ENCODE assay signal across 16 cellular contexts in the genomic region with DNA sequence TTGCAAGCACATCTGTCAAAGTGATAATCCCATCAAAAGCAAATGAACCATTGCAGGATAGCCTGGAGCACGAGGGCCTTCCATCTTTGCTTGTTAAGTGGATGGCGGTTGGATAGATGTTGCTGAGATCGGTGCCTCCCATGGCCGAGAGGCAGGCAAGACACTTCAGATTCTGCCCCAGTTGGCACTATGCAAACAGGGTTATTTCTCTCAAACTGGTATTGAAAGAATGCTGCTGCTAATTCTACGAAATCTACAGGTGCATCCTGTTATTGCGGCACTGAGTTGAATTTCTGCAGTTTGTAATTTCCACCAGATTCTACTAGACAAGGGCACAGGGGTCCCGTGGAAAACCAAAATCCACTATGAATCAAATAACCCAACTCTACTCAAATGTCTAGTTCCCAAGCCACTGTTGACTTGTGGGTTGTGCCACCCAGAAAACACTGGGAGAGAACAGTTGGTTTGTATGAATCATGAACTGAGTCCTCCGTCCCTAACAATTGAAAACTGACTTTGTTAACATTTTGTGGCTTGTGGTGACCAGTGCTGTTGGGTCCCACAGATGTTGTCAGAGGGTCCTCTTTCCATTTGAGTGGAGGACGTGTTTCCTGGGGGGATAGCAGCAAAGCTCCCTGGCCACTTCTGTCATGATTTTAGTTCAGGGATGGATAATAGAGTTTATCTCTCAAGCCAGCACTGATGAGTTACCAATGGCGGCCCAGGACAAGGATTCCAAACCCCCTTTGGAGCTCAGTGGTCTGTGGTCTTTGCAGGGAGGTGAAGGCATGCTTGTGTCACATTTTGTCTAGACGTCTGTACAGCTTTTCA. TPM values are rescaled to one million over a fixed set of nuclear protein-coding genes. Genes with fewer than 3 reads are reported as not detected.
DNase-seq lines count a peak whose midpoint lies in the region; ATAC-seq and TF ChIP-seq lines count a peak whose summit lies in the region.
"Had no signal": no experiment of that assay in that cellular context is flagged by ENCODE, and none has a peak within 500 bp of the region (broad histone marks: within the 10 kb centered on the region; RNA-seq: fewer than 3 reads in every experiment).

No MANE protein-coding gene starts in this region.

- no peaks in the 10 kb centered on the region for H3K27me3 Mint-ChIP-seq in activated CD8-positive, alpha-beta memory T cell treated with anti-CD3 and anti-CD28 coated beads, Interleukin-2, amount 10 ng/mL, durations not matched to agents 7 days and 5 days

- peak; percentile 60 for DNase-seq in activated CD8-positive, alpha-beta memory T cell treated with anti-CD3 and anti-CD28 coated beads, Interleukin-2, amount 10 ng/mL, durations not matched to agents 7 days and 5 days
- DNase-seq in activated CD8-positive, alpha-beta memory T cell treated with anti-CD3 and anti-CD28 coated beads for 24 hours = no peak
- peak; percentile 94 for DNase-seq in MV-4-11 (lab: John Stamatoyannopoulos, UW)
- no peak for DNase-seq in activated naive CD4-positive, alpha-beta T cell treated with anti-CD3 and anti-CD28 coated beads, Interleukin-2, amount 50 U/mL, for 72 hours (ENCODE audit: low spot score in 2 of 2)
- no peak for DNase-seq in stimulated activated effector memory CD8-positive, alpha-beta T cell treated with anti-CD3 and anti-CD28 coated beads, Interleukin-12 subunit alpha, Interleukin-12 subunit beta, amount 100 ng/mL, for 72 hours (ENCODE audit: low spot score in 2 of 2)
- DNase-seq in NCI-H2029 treated with DMSO at 0.1 percent for 48 hours (lab: John Stamatoyannopoulos, UW) = no peak
- no peak for DNase-seq in ovary
- DNase-seq: Karpas-422, NCI-H2171 treated with DMSO at 0.1 percent for 48 hours, nephron progenitor cell, small intestine had no signal

- intact Hi-C loops in ovary (cut with DNase I) = no loop called here

- 88 to 93% (median 89%) methylated on average over 11 of the region's 11 CpGs for WGBS in ovary, 3 donors

- no peak overlapping the region for H3K27ac ChIP-seq in ovary
- H3K27ac ChIP-seq: VCaP had no signal

- no peaks in the 10 kb centered on the region for H3K9me3 ChIP-seq in ovary

- peak overlapping the region; percentile 96 for H3K27ac Mint-ChIP-seq in activated CD8-positive, alpha-beta memory T cell treated with anti-CD3 and anti-CD28 coated beads, Interleukin-2, amount 10 ng/mL, durations not matched to agents 7 days and 5 days
- peak overlapping the region; percentile 96 to 99 for H3K27ac Mint-ChIP-seq in activated naive CD4-positive, alpha-beta T cell treated with anti-CD3 and anti-CD28 coated beads, Interleukin-2, amount 50 U/mL, for 72 hours
- H3K27ac Mint-ChIP-seq in stimulated activated effector memory CD8-positive, alpha-beta T cell treated with anti-CD3 and anti-CD28 coated beads, Interleukin-12 subunit alpha, Interleukin-12 subunit beta, amount 100 ng/mL, for 72 hours = peak overlapping the region; percentile 96
- H3K27ac Mint-ChIP-seq: nephron progenitor cell had no signal

- H3K4me1 ChIP-seq in ovary (ENCODE audit: insufficient read depth) = no peaks in the 10 kb centered on the region

- no peak for TF ChIP-seq CTCF in ovary (IDR thresholded peaks at IDR 0.05)

- peaks cover 10% of the 10 kb centered on the region for H3K36me3 Mint-ChIP-seq in activated CD8-positive, alpha-beta memory T cell treated with anti-CD3 and anti-CD28 coated beads, Interleukin-2, amount 10 ng/mL, durations not matched to agents 7 days and 5 days
- peaks cover 9 to 15% of the 10 kb centered on the region in 2 donors for H3K36me3 Mint-ChIP-seq in activated naive CD4-positive, alpha-beta T cell treated with anti-CD3 and anti-CD28 coated beads, Interleukin-2, amount 50 U/mL, for 72 hours
- peaks cover 29% of the 10 kb centered on the region for H3K36me3 Mint-ChIP-seq in stimulated activated effector memory CD8-positive, alpha-beta T cell treated with anti-CD3 and anti-CD28 coated beads, Interleukin-12 subunit alpha, Interleukin-12 subunit beta, amount 100 ng/mL, for 72 hours

- CTCF ChIA-PET in activated CD8-positive, alpha-beta memory T cell treated with anti-CD3 and anti-CD28 coated beads, Interleukin-2, amount 10 ng/mL, durations not matched to agents 7 days and 5 days (lab: Charles Lee) = interaction anchor here (1.2 to 12.9 kb wide), 5 partner anchors 15 to 134 kb away, joined by 3 to 246 read pairs (median 4); a partner anchor contains a TSS

- TF ChIP-seq POLR2A in ovary (IDR thresholded peaks at IDR 0.05) = no peak

- no peak overlapping the region for H3K4me3 ChIP-seq in ovary

- no peaks in the 10 kb centered on the region for H3K9me3 Mint-ChIP-seq in activated CD8-positive, alpha-beta memory T cell treated with anti-CD3 and anti-CD28 coated beads, Interleukin-2, amount 10 ng/mL, durations not matched to agents 7 days and 5 days (ENCODE audit: low read depth)
- H3K9me3 Mint-ChIP-seq in activated naive CD4-positive, alpha-beta T cell treated with anti-CD3 and anti-CD28 coated beads, Interleukin-2, amount 50 U/mL, for 72 hours = peaks cover 0 to 4% of the 10 kb centered on the region in 2 donors
- H3K9me3 Mint-ChIP-seq in stimulated activated effector memory CD8-positive, alpha-beta T cell treated with anti-CD3 and anti-CD28 coated beads, Interleukin-12 subunit alpha, Interleukin-12 subunit beta, amount 100 ng/mL, for 72 hours = no peaks in the 10 kb centered on the region
- H3K9me3 Mint-ChIP-seq: dendritic cell treated with granulocyte-macrophage colony-stimulating factor and Interleukin-4, amounts not matched to agents 40 ng/mL and 50 ng/mL, for 4 days had no signal

- H3K4me3 Mint-ChIP-seq in activated CD8-positive, alpha-beta memory T cell treated with anti-CD3 and anti-CD28 coated beads, Interleukin-2, amount 10 ng/mL, durations not matched to agents 7 days and 5 days = peak overlapping the region; percentile 38
- H3K4me3 Mint-ChIP-seq in stimulated activated effector memory CD8-positive, alpha-beta T cell treated with anti-CD3 and anti-CD28 coated beads, Interleukin-12 subunit alpha, Interleukin-12 subunit beta, amount 100 ng/mL, for 72 hours = peak overlapping the region; percentile 75
- H3K4me3 Mint-ChIP-seq: dendritic cell treated with granulocyte-macrophage colony-stimulating factor and Interleukin-4, amounts not matched to agents 40 ng/mL and 50 ng/mL, for 4 days; nephron progenitor cell had no signal

- peaks cover 99% of the 10 kb centered on the region for H3K4me1 Mint-ChIP-seq in activated CD8-positive, alpha-beta memory T cell treated with anti-CD3 and anti-CD28 coated beads, Interleukin-2, amount 10 ng/mL, durations not matched to agents 7 days and 5 days
- peaks cover 95% of the 10 kb centered on the region for H3K4me1 Mint-ChIP-seq in stimulated activated effector memory CD8-positive, alpha-beta T cell treated with anti-CD3 and anti-CD28 coated beads, Interleukin-12 subunit alpha, Interleukin-12 subunit beta, amount 100 ng/mL, for 72 hours

- H3K36me3 ChIP-seq in ovary = no peaks in the 10 kb centered on the region

- H3K27me3 ChIP-seq in ovary = no peaks in the 10 kb centered on the region

- ATAC-seq in activated CD8-positive, alpha-beta memory T cell treated with anti-CD3 and anti-CD28 coated beads, Interleukin-2, amount 10 ng/mL, durations not matched to agents 7 days and 5 days = peak; percentile 3
- peak; percentile 59 to 60 for ATAC-seq in activated naive CD4-positive, alpha-beta T cell treated with anti-CD3 and anti-CD28 coated beads, Interleukin-2, amount 50 U/mL, for 72 hours
- peak; percentile 38 for ATAC-seq in stimulated activated effector memory CD8-positive, alpha-beta T cell treated with anti-CD3 and anti-CD28 coated beads, Interleukin-12 subunit alpha, Interleukin-12 subunit beta, amount 100 ng/mL, for 72 hours
- ATAC-seq in GM21515 (IDR thresholded peaks at IDR 0.05; ENCODE audit: unreplicated experiment) = no peak

- TF ChIP-seq EP300 in ovary (IDR thresholded peaks at IDR 0.05) = no peak

RNA-seq across cellular contexts. Expression of a gene that starts 7.1 kb away (rescaled TPM):
- 100 to 1,000 TPM; 302 to 832 TPM for total RNA-seq in activated CD8-positive, alpha-beta memory T cell treated with anti-CD3 and anti-CD28 coated beads, Interleukin-2, amount 10 ng/mL, durations not matched to agents 7 days and 5 days
- 100 to 1,000 TPM; 531 to 706 TPM for total RNA-seq in activated naive CD4-positive, alpha-beta T cell treated with anti-CD3 and anti-CD28 coated beads, Interleukin-2, amount 50 U/mL, for 72 hours
- total RNA-seq in ovary = 1 to 10 TPM in 2 of 7 donors, under 1 TPM in 3, not detected in 2; 0.13 to 1.3 (median 0.90) TPM
- 1 to 10 TPM in 1 of 2 donors, under 1 TPM in 1; 0.07 to 5.2 TPM for polyA plus RNA-seq in ovary
- total RNA-seq: fibroblast of villous mesenchyme had no signal
- polyA plus RNA-seq: keratinocyte had no signal

RNA-seq across cellular contexts. Expression of a gene that starts 19.5 kb away (rescaled TPM):
- total RNA-seq in activated CD8-positive, alpha-beta memory T cell treated with anti-CD3 and anti-CD28 coated beads, Interleukin-2, amount 10 ng/mL, durations not matched to agents 7 days and 5 days = 100 to 1,000 TPM; 205 to 267 TPM
- total RNA-seq in activated naive CD4-positive, alpha-beta T cell treated with anti-CD3 and anti-CD28 coated beads, Interleukin-2, amount 50 U/mL, for 72 hours = 100 to 1,000 TPM; 141 to 227 TPM
- total RNA-seq in ovary = 10 to 100 TPM; 56.2 to 89.7 (median 70.3) TPM
- polyA plus RNA-seq in ovary = 10 to 100 TPM; 62.1 to 94.4 TPM

Comparison
In these comparisons a context has a peak if more than half of its experiments do, and no peak if none do; other contexts are left out.
1. DNase-seq: peak in activated CD8-positive, alpha-beta memory T cell treated with anti-CD3 and anti-CD28 coated beads, Interleukin-2, amount 10 ng/mL, durations not matched to agents 7 days and 5 days (single experiment) and MV-4-11 (single experiment); none in activated CD8-positive, alpha-beta memory T cell treated with anti-CD3 and anti-CD28 coated beads for 24 hours (single experiment), activated naive CD4-positive, alpha-beta T cell treated with anti-CD3 and anti-CD28 coated beads, Interleukin-2, amount 50 U/mL, for 72 hours (0 of 2), stimulated activated effector memory CD8-positive, alpha-beta T cell treated with anti-CD3 and anti-CD28 coated beads, Interleukin-12 subunit alpha, Interleukin-12 subunit beta, amount 100 ng/mL, for 72 hours (0 of 2), NCI-H2029 treated with DMSO at 0.1 percent for 48 hours (single experiment) and ovary (0 of 5).
2. RNA of a gene that starts 7.1 kb away (total RNA-seq): 302 to 832 TPM in activated CD8-positive, alpha-beta memory T cell treated with anti-CD3 and anti-CD28 coated beads, Interleukin-2, amount 10 ng/mL, durations not matched to agents 7 days and 5 days and 531 to 706 TPM in activated naive CD4-positive, alpha-beta T cell treated with anti-CD3 and anti-CD28 coated beads, Interleukin-2, amount 50 U/mL, for 72 hours; 0.13 to 1.3 TPM in ovary; every median in the first group is over 100 times any median in the second.
3. Peak in every context shown above with its lines, with median percentiles within 50 percentile points of each other: H3K27ac Mint-ChIP-seq.